ENCODE assay signal across 1 cellular context in the genomic region with DNA sequence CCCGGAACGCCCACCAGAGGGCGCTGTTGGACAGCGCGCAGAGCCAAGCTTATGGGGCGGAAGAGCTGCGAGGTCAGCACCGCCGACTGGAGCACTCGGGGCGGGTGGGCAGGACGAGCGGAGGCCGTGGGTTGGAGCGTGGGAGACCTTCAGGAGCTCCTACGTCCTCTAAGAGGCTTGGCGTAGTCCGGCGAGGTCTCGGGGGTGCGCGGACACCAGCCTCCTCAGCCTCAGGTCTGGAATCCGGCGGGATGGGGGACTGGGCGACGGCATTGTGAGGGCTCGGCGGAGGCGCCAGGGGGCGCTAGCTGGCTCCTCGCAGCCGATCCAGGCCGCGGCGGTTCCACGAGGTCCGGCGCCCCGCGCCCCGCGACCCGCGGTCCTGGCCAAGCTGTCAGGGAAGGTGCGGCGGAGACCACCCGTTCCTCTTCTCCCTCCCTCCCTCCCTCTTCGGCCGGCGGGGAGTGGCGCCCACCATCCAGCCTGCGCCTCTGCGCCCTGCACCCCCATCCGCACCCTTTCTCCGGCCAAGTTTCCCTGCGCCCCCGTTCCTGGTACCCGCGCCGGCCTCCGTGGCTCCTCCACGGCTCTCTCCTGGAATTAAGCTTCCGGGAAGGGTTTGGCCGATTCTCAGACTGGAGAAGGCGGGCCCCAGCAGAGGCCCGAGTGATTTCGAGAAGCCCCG.
TF ChIP-seq lines count a peak whose summit lies in the region.

No MANE protein-coding gene starts in this region.

TF ChIP-seq in HEK293, 187 proteins besides CTCF, POLR2A, EP300 and RAD21 (continued from another document and continues in another):
- TF ChIP-seq, protein P1, sequence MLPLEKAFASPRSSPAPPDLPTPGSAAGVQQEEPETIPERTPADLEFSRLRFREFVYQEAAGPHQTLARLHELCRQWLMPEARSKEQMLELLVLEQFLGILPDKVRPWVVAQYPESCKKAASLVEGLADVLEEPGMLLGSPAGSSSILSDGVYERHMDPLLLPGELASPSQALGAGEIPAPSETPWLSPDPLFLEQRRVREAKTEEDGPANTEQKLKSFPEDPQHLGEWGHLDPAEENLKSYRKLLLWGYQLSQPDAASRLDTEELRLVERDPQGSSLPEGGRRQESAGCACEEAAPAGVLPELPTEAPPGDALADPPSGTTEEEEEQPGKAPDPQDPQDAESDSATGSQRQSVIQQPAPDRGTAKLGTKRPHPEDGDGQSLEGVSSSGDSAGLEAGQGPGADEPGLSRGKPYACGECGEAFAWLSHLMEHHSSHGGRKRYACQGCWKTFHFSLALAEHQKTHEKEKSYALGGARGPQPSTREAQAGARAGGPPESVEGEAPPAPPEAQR (tag by site-specific recombination; IDR thresholded peaks at IDR 0.05): no peak
- TF ChIP-seq ZNF16 (tag by site-specific recombination; IDR thresholded peaks at IDR 0.05; ENCODE audit: low read depth) (no peak), ZNF654 (tag by site-specific recombination; IDR thresholded peaks at IDR 0.05; ENCODE audit: low read depth) (peak; percentile 79), ZNF660 (tag by site-specific recombination; IDR thresholded peaks at IDR 0.05) (peak; percentile 65; the same call in 1 of the 2 replicates), ZNF558 (tag by site-specific recombination; IDR thresholded peaks at IDR 0.05) (no peak), ZFP69B (tag by site-specific recombination; IDR thresholded peaks at IDR 0.05) (peak; percentile 47; the same call in 1 of the 2 replicates), ZNF629 (tag by site-specific recombination; IDR thresholded peaks at IDR 0.05) (peak; percentile 72), ZNF544 (tag by site-specific recombination; IDR thresholded peaks at IDR 0.05) (no peak), ZNF223 (tag by site-specific recombination; IDR thresholded peaks at IDR 0.05) (peak; percentile 79; the same call in 1 of the 2 replicates), ZNF341 (tag by site-specific recombination; IDR thresholded peaks at IDR 0.05; ENCODE audit: low read depth) (peak; percentile 79), SP7 (tag by site-specific recombination; IDR thresholded peaks at IDR 0.05) (peak; percentile 80), ZNF335 (tag by site-specific recombination; conservative IDR thresholded peaks at IDR 0.05) (peak; percentile 73), ZNF501 (tag by site-specific recombination; IDR thresholded peaks at IDR 0.05) (peak; percentile 94), KLF8 (tag by site-specific recombination; IDR thresholded peaks at IDR 0.05) (peak; percentile 80; the same call in 1 of the 2 replicates), ZFP37 (tag by site-specific recombination; IDR thresholded peaks at IDR 0.05) (peak; percentile 86; the same call in 1 of the 2 replicates), ZNF791 (tag by site-specific recombination; IDR thresholded peaks at IDR 0.05) (no peak), YY2 (tag by site-specific recombination; IDR thresholded peaks at IDR 0.05) (peak; percentile 52; the same call in 1 of the 2 replicates), WT1 (tag by site-specific recombination; IDR thresholded peaks at IDR 0.05) (peak; percentile 53; the same call in 1 of the 2 replicates), KLF16 (tag by site-specific recombination; IDR thresholded peaks at IDR 0.05) (peak; percentile 77), ZNF785 (tag by site-specific recombination; IDR thresholded peaks at IDR 0.05) (peak; percentile 36; the same call in 1 of the 2 replicates), ZNF664 (tag by site-specific recombination; IDR thresholded peaks at IDR 0.05) (no peak), ZNF324 (tag by site-specific recombination; IDR thresholded peaks at IDR 0.05) (0 out of 2 replicates have a peak, but pooled peaks have one; percentile 60), ZEB2 (tag by site-specific recombination; IDR thresholded peaks at IDR 0.05) (peak; percentile 80), ZBTB48 (tag by site-specific recombination; IDR thresholded peaks at IDR 0.05) (peak; percentile 15; the same call in 1 of the 2 replicates), KLF1 (tag by site-specific recombination; IDR thresholded peaks at IDR 0.05) (peak; percentile 50), ZNF416 (tag by site-specific recombination; IDR thresholded peaks at IDR 0.05) (no peak), ZNF610 (tag by site-specific recombination; IDR thresholded peaks at IDR 0.05; ENCODE audit: borderline replicate concordance) (0 out of 2 replicates have a peak, but pooled peaks have one; percentile 25), SCRT2 (tag by site-specific recombination; IDR thresholded peaks at IDR 0.05) (0 out of 2 replicates have a peak, but pooled peaks have one; percentile 36), ZNF394 (tag by site-specific recombination; IDR thresholded peaks at IDR 0.05; ENCODE audit: borderline replicate concordance) (peak; percentile 66; the same call in 1 of the 2 replicates), ZNF391 (tag by site-specific recombination; IDR thresholded peaks at IDR 0.05; ENCODE audit: borderline replicate concordance, low read depth) (peak; percentile 82; the same call in 1 of the 2 replicates), ZFHX2 (tag by site-specific recombination; conservative IDR thresholded peaks at IDR 0.05) (peak; percentile 94), ZBTB7A (tag by site-specific recombination; IDR thresholded peaks at IDR 0.05; ENCODE audit: low read depth) (0 out of 2 replicates have a peak, but pooled peaks have one; percentile 11), ZNF843 (tag by site-specific recombination; IDR thresholded peaks at IDR 0.05) (0 out of 2 replicates have a peak, but pooled peaks have one; percentile 43), ZNF2 (tag by site-specific recombination; IDR thresholded peaks at IDR 0.05) (peak; percentile 100), EGR2 (tag by site-specific recombination; IDR thresholded peaks at IDR 0.05; ENCODE audit: low read depth) (peak; percentile 91), ZBTB17 (tag by site-specific recombination; IDR thresholded peaks at IDR 0.05) (peak; percentile 83), ZNF138 (tag by site-specific recombination; IDR thresholded peaks at IDR 0.05; ENCODE audit: borderline replicate concordance) (no peak), ZNF155 (tag by site-specific recombination; IDR thresholded peaks at IDR 0.05) (no peak)
- TF ChIP-seq, protein P2, sequence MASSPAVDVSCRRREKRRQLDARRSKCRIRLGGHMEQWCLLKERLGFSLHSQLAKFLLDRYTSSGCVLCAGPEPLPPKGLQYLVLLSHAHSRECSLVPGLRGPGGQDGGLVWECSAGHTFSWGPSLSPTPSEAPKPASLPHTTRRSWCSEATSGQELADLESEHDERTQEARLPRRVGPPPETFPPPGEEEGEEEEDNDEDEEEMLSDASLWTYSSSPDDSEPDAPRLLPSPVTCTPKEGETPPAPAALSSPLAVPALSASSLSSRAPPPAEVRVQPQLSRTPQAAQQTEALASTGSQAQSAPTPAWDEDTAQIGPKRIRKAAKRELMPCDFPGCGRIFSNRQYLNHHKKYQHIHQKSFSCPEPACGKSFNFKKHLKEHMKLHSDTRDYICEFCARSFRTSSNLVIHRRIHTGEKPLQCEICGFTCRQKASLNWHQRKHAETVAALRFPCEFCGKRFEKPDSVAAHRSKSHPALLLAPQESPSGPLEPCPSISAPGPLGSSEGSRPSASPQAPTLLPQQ (tag by site-specific recombination; IDR thresholded peaks at IDR 0.05): peak; percentile 85
- TF ChIP-seq, protein P3, sequence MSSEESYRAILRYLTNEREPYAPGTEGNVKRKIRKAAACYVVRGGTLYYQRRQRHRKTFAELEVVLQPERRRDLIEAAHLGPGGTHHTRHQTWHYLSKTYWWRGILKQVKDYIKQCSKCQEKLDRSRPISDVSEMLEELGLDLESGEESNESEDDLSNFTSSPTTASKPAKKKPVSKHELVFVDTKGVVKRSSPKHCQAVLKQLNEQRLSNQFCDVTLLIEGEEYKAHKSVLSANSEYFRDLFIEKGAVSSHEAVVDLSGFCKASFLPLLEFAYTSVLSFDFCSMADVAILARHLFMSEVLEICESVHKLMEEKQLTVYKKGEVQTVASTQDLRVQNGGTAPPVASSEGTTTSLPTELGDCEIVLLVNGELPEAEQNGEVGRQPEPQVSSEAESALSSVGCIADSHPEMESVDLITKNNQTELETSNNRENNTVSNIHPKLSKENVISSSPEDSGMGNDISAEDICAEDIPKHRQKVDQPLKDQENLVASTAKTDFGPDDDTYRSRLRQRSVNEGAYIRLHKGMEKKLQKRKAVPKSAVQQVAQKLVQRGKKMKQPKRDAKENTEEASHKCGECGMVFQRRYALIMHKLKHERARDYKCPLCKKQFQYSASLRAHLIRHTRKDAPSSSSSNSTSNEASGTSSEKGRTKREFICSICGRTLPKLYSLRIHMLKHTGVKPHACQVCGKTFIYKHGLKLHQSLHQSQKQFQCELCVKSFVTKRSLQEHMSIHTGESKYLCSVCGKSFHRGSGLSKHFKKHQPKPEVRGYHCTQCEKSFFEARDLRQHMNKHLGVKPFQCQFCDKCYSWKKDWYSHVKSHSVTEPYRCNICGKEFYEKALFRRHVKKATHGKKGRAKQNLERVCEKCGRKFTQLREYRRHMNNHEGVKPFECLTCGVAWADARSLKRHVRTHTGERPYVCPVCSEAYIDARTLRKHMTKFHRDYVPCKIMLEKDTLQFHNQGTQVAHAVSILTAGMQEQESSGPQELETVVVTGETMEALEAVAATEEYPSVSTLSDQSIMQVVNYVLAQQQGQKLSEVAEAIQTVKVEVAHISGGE (tag by site-specific recombination; conservative IDR thresholded peaks at IDR 0.05; ENCODE audit: low read depth): 0 out of 2 replicates have a peak, but pooled peaks have one; percentile 37
- TF ChIP-seq, protein P4, sequence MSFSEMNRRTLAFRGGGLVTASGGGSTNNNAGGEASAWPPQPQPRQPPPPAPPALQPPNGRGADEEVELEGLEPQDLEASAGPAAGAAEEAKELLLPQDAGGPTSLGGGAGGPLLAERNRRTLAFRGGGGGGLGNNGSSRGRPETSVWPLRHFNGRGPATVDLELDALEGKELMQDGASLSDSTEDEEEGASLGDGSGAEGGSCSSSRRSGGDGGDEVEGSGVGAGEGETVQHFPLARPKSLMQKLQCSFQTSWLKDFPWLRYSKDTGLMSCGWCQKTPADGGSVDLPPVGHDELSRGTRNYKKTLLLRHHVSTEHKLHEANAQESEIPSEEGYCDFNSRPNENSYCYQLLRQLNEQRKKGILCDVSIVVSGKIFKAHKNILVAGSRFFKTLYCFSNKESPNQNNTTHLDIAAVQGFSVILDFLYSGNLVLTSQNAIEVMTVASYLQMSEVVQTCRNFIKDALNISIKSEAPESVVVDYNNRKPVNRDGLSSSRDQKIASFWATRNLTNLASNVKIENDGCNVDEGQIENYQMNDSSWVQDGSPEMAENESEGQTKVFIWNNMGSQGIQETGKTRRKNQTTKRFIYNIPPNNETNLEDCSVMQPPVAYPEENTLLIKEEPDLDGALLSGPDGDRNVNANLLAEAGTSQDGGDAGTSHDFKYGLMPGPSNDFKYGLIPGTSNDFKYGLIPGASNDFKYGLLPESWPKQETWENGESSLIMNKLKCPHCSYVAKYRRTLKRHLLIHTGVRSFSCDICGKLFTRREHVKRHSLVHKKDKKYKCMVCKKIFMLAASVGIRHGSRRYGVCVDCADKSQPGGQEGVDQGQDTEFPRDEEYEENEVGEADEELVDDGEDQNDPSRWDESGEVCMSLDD (tag by site-specific recombination; IDR thresholded peaks at IDR 0.05): peak; percentile 85
- TF ChIP-seq, protein P5, sequence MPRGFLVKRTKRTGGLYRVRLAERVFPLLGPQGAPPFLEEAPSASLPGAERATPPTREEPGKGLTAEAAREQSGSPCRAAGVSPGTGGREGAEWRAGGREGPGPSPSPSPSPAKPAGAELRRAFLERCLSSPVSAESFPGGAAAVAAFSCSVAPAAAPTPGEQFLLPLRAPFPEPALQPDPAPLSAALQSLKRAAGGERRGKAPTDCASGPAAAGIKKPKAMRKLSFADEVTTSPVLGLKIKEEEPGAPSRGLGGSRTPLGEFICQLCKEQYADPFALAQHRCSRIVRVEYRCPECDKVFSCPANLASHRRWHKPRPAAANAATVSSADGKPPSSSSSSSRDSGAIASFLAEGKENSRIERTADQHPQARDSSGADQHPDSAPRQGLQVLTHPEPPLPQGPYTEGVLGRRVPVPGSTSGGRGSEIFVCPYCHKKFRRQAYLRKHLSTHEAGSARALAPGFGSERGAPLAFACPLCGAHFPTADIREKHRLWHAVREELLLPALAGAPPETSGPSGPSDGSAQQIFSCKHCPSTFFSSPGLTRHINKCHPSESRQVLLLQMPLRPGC (tag by site-specific recombination; IDR thresholded peaks at IDR 0.05): 0 out of 2 replicates have a peak, but pooled peaks have one; percentile 26
- TF ChIP-seq, protein P6, sequence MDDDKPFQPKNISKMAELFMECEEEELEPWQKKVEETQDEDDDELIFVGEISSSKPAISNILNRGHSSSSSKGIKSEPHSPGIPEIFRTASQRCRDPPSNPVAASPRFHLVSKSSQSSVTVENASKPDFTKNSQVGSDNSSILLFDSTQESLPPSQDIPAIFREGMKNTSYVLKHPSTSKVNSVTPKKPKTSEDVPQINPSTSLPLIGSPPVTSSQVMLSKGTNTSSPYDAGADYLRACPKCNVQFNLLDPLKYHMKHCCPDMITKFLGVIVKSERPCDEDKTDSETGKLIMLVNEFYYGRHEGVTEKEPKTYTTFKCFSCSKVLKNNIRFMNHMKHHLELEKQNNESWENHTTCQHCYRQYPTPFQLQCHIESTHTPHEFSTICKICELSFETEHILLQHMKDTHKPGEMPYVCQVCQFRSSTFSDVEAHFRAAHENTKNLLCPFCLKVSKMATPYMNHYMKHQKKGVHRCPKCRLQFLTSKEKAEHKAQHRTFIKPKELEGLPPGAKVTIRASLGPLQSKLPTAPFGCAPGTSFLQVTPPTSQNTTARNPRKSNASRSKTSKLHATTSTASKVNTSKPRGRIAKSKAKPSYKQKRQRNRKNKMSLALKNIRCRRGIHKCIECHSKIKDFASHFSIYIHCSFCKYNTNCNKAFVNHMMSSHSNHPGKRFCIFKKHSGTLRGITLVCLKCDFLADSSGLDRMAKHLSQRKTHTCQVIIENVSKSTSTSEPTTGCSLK (tag by site-specific recombination; IDR thresholded peaks at IDR 0.05): no peak
- TF ChIP-seq, protein P7, sequence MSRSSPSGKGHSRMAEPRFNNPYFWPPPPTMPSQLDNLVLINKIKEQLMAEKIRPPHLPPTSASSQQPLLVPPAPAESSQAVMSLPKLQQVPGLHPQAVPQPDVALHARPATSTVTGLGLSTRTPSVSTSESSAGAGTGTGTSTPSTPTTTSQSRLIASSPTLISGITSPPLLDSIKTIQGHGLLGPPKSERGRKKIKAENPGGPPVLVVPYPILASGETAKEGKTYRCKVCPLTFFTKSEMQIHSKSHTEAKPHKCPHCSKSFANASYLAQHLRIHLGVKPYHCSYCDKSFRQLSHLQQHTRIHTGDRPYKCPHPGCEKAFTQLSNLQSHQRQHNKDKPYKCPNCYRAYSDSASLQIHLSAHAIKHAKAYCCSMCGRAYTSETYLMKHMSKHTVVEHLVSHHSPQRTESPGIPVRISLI (tag by site-specific recombination; IDR thresholded peaks at IDR 0.05): no peak
- TF ChIP-seq, protein P8, sequence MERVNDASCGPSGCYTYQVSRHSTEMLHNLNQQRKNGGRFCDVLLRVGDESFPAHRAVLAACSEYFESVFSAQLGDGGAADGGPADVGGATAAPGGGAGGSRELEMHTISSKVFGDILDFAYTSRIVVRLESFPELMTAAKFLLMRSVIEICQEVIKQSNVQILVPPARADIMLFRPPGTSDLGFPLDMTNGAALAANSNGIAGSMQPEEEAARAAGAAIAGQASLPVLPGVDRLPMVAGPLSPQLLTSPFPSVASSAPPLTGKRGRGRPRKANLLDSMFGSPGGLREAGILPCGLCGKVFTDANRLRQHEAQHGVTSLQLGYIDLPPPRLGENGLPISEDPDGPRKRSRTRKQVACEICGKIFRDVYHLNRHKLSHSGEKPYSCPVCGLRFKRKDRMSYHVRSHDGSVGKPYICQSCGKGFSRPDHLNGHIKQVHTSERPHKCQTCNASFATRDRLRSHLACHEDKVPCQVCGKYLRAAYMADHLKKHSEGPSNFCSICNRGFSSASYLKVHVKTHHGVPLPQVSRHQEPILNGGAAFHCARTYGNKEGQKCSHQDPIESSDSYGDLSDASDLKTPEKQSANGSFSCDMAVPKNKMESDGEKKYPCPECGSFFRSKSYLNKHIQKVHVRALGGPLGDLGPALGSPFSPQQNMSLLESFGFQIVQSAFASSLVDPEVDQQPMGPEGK (tag by site-specific recombination; IDR thresholded peaks at IDR 0.05): peak; percentile 78
